Comparison of ENCODE assay signal across 15 cellular contexts in genomic region chr11:134740590-134741342, GRCh38.
DNase-seq lines count a peak whose midpoint lies in the region; ATAC-seq, FAIRE-seq and TF ChIP-seq lines count a peak whose summit lies in the region.
"Had no signal": no experiment of that assay in that cellular context is flagged by ENCODE, and none has a peak within 500 bp of the region (broad histone marks: within the 10 kb centered on the region; RNA-seq: fewer than 3 reads in every experiment).

No MANE protein-coding gene starts in this region.

- DNase-seq in GM12891 (ENCODE audit: insufficient read length, low spot score) = no peak
- no peak for DNase-seq in GM12878 (ENCODE audit: low read depth, low spot score)
- no peak for DNase-seq in neuronal stem cell (ENCODE audit: low spot score)
- no peak for DNase-seq in stimulated activated CD4-positive, alpha-beta T cell treated with anti-CD3 and anti-CD28 coated beads, Interleukin-4, amount 100 ng/mL, for 4 hours
- DNase-seq: BE2C, DMS 273 treated with DMSO at 0.1 percent for 48 hours, EL, NCI-H1436 treated with DMSO at 0.1 percent for 48 hours, NCI-H2081 treated with DMSO at 0.1 percent for 48 hours, NCI-H748 treated with DMSO at 0.1 percent for 48 hours, PC-3 had no signal

- H3K27ac ChIP-seq in KOPT-K1 (ENCODE audit: low read depth, low read length, poor library complexity, severe bottlenecking) (peak overlapping the region; percentile 54), GM12878 (ENCODE audit: control insufficient read depth, insufficient read depth) (no peak overlapping the region), neuronal stem cell (replicated peaks; ENCODE audit: low read length) (no peak overlapping the region)

- no peak overlapping the region for H2BK15ac ChIP-seq in neuronal stem cell (ENCODE audit: low read length)

- H3K18ac ChIP-seq in neuronal stem cell (ENCODE audit: low read length) = peak overlapping the region; percentile 51

- no peak overlapping the region for H3K4ac ChIP-seq in neuronal stem cell (ENCODE audit: low read length)

- no peak overlapping the region for H4K8ac ChIP-seq in neuronal stem cell (ENCODE audit: low read depth, low read length)

- RAD21 ChIA-PET in GM12878 (lab: Charles Lee; ENCODE audit: unreplicated experiment) = no interaction called here

- ATAC-seq in GM12878 (no peak), GM19035 (IDR thresholded peaks at IDR 0.05; ENCODE audit: unreplicated experiment) (no peak), HG02759 (IDR thresholded peaks at IDR 0.05; ENCODE audit: unreplicated experiment) (no peak)
- ATAC-seq: PC-3, Right ventricle myocardium inferior had no signal

- H2AFZ ChIP-seq in GM12878 (ENCODE audit: control insufficient read depth, low read depth, low read length) (no peak overlapping the region), neuronal stem cell (ENCODE audit: low read length) (no peak overlapping the region)

- no peak overlapping the region for H2BK120ac ChIP-seq in neuronal stem cell (ENCODE audit: low read depth, low read length)

- peak overlapping the region; percentile 49 for H3K14ac ChIP-seq in neuronal stem cell (ENCODE audit: low read length)

- in situ Hi-C loops in GM12878 (cut with MboI) = no loop called here

- no peaks in the 10 kb centered on the region for H3K36me3 ChIP-seq in KOPT-K1 (ENCODE audit: insufficient read depth, low read length)
- H3K36me3 ChIP-seq in GM12878 (ENCODE audit: control insufficient read depth in 2 of 2, insufficient read depth in 2 of 2, low read length in 1 of 2) = no peaks in the 10 kb centered on the region
- no peaks in the 10 kb centered on the region for H3K36me3 ChIP-seq in neuronal stem cell (replicated peaks in 1 of 2; ENCODE audit: control insufficient read depth in 2 of 2, insufficient read depth in 2 of 2, low read length in 2 of 2)
- H3K36me3 ChIP-seq: BE2C had no signal

- TF ChIP-seq EP300 in GM12878 (IDR thresholded peaks at IDR 0.05; ENCODE audit: borderline replicate concordance in 1 of 2, control insufficient read depth in 1 of 2, low read depth in 2 of 2, low read length in 2 of 2) = no peak

- H3K9me3 ChIP-seq in KOPT-K1 (ENCODE audit: insufficient read depth, low read length, poor library complexity, severe bottlenecking) (no peaks in the 10 kb centered on the region), GM12878 (replicated peaks; ENCODE audit: control insufficient read depth, insufficient read depth, low read length) (no peaks in the 10 kb centered on the region), neuronal stem cell (replicated peaks in 1 of 2; ENCODE audit: control insufficient read depth in 2 of 2, insufficient read depth in 1 of 2, low read depth in 1 of 2, low read length in 2 of 2) (peaks cover 0 to 3% of the 10 kb centered on the region in 2 donors)
- H3K9me3 ChIP-seq: BE2C had no signal

- H3K79me2 ChIP-seq in GM12878 (ENCODE audit: control insufficient read depth, insufficient read depth, low read length) = no peaks in the 10 kb centered on the region

- peak overlapping the region; percentile 28 for H3K23ac ChIP-seq in neuronal stem cell (ENCODE audit: low read depth, low read length, poor library complexity)

- H3K27me3 ChIP-seq in GM12878 (replicated peaks in 1 of 2; ENCODE audit: control insufficient read depth in 2 of 2, insufficient read depth in 2 of 2, low read length in 1 of 2) (no peaks in the 10 kb centered on the region; a peak in 1 of 4 replicates), neuronal stem cell (ENCODE audit: control insufficient read depth in 3 of 3, insufficient read depth in 3 of 3, low read depth in 1 of 3, low read length in 3 of 3) (peaks cover 0 to 3% (median 0%) of the 10 kb centered on the region in 3 experiments)
- H3K27me3 ChIP-seq: BE2C had no signal

- H3K4me2 ChIP-seq in GM12878 (ENCODE audit: control insufficient read depth, insufficient read depth) (no peak overlapping the region), neuronal stem cell (ENCODE audit: insufficient read depth, low read length, poor library complexity, severe bottlenecking) (no peak overlapping the region)

- peak overlapping the region; percentile 24 for H2BK12ac ChIP-seq in neuronal stem cell (ENCODE audit: low read length)

- H2BK5ac ChIP-seq in neuronal stem cell (ENCODE audit: low read length) = no peak overlapping the region

- no peaks in the 10 kb centered on the region for H4K20me1 ChIP-seq in GM12878 (ENCODE audit: control insufficient read depth, insufficient read depth)

- H3K9ac ChIP-seq in GM12878 (ENCODE audit: control insufficient read depth, insufficient read depth, low read length) (no peak overlapping the region), neuronal stem cell (ENCODE audit: low read depth, low read length, poor library complexity) (peak overlapping the region; percentile 65)

- no peak for TF ChIP-seq POLR2A in GM12891 (IDR thresholded peaks at IDR 0.05; ENCODE audit: low read depth, low read length)
- TF ChIP-seq POLR2A in GM12878 (IDR thresholded peaks at IDR 0.05; ENCODE audit: low read depth, low read length) = no peak

- no TSS peak for BruUV-seq in GM12878 (replicated peaks; lab: Mats Ljungman, UMichigan)

- POLR2A ChIA-PET in GM12878 (lab: Charles Lee) = no interaction called here

- H4K91ac ChIP-seq in neuronal stem cell (ENCODE audit: low read depth, low read length, poor library complexity) = peak overlapping the region; percentile 49

- no peak overlapping the region for H2AK5ac ChIP-seq in neuronal stem cell (ENCODE audit: low read depth, low read length)

- CTCF ChIA-PET in GM12878 (lab: Yijun Ruan, JAX) = no interaction called here

- TF ChIP-seq CTCF in GM12878 (IDR thresholded peaks at IDR 0.05 in 2 of 3, conservative IDR thresholded peaks at IDR 0.05 in 1 of 3; ENCODE audit: control insufficient read depth in 2 of 3, extremely low read depth in 1 of 3, insufficient read depth in 1 of 3, low read depth in 3 of 3, low read length in 3 of 3) = no peak

- SMC1A ChIA-PET in GM12878 (lab: Charles Lee; ENCODE audit: uncharacterized antibody, unreplicated experiment) = no interaction called here

- intact Hi-C loops in GM12878 (cut with micrococcal nuclease; ENCODE audit: unreplicated experiment) = no loop called here

- FAIRE-seq in GM12891 (lab: Jason Lieb, UNC) (peak; percentile 93), GM12878 (lab: Jason Lieb, UNC) (peak; percentile 7)

- H3K4me1 ChIP-seq in GM12878 (ENCODE audit: control insufficient read depth, insufficient read depth, low read length) (no peaks in the 10 kb centered on the region), neuronal stem cell (ENCODE audit: control insufficient read depth in 2 of 2, insufficient read depth in 1 of 2, low read depth in 1 of 2, low read length in 2 of 2) (peaks cover 0 to 12% of the 10 kb centered on the region in 2 donors)
- H3K4me1 ChIP-seq: BE2C had no signal

- no peak overlapping the region for H3K4me3 ChIP-seq in GM12878
- H3K4me3 ChIP-seq in neuronal stem cell (ENCODE audit: low read length in 2 of 2) = peak overlapping the region in 1 of 2 donors; percentile 68

- TF ChIP-seq RAD21 in GM12878 (IDR thresholded peaks at IDR 0.05; ENCODE audit: insufficient read depth, low read depth, low read length) = no peak

- no peaks in the 10 kb centered on the region for H3K79me1 ChIP-seq in neuronal stem cell (ENCODE audit: low read depth, low read length)

- 22% methylated on average over 9 of the region's 9 CpGs for WGBS in GM12878 (ENCODE audit: insufficient coverage, insufficient replicate concordance, low lambda C conversion rate, missing lambda C conversion rate)
- WGBS in neuronal stem cell (ENCODE audit: extremely low coverage in 2 of 2, insufficient read length in 2 of 2, insufficient replicate concordance in 1 of 2), 2 donors = no CpG with 5 or more reads among the region's 9 CpGs

TF ChIP-seq in GM12891, 5 proteins besides CTCF, POLR2A, EP300 and RAD21:
- TF ChIP-seq POU2F2 (IDR thresholded peaks at IDR 0.05; ENCODE audit: low read depth, low read length) (no peak), TAF1 (IDR thresholded peaks at IDR 0.05; ENCODE audit: low read depth, low read length) (no peak), POLR2AphosphoS5 (IDR thresholded peaks at IDR 0.05; ENCODE audit: low read depth, low read length) (no peak), PAX5 (IDR thresholded peaks at IDR 0.05; ENCODE audit: insufficient read depth, low read length, severe bottlenecking) (no peak), SPI1 (IDR thresholded peaks at IDR 0.05; ENCODE audit: low read depth, low read length) (no peak)

TF ChIP-seq in GM12878, 131 proteins besides CTCF, POLR2A, EP300 and RAD21 (continues in another document):
- TF ChIP-seq NR2C2 (IDR thresholded peaks at IDR 0.05; ENCODE audit: borderline replicate concordance, control insufficient read depth, insufficient read length, low read depth) (no peak), EED (IDR thresholded peaks at IDR 0.05; ENCODE audit: low read depth) (no peak), JUNB (IDR thresholded peaks at IDR 0.05) (no peak), FOXM1 (IDR thresholded peaks at IDR 0.05; ENCODE audit: low read depth, low read length) (no peak), USF2 (IDR thresholded peaks at IDR 0.05; ENCODE audit: borderline replicate concordance, low read depth, low read length) (no peak), SUPT20H (IDR thresholded peaks at IDR 0.05; ENCODE audit: borderline replicate concordance, control insufficient read depth, low read depth, low read length) (no peak), FOS (IDR thresholded peaks at IDR 0.05; ENCODE audit: borderline replicate concordance, extremely low read depth, insufficient read length) (no peak), HDGF (IDR thresholded peaks at IDR 0.05) (no peak), POLR2AphosphoS5 (IDR thresholded peaks at IDR 0.05; ENCODE audit: low read length) (no peak)
